ENCODE assay signal across 8 cellular contexts in the genomic region with DNA sequence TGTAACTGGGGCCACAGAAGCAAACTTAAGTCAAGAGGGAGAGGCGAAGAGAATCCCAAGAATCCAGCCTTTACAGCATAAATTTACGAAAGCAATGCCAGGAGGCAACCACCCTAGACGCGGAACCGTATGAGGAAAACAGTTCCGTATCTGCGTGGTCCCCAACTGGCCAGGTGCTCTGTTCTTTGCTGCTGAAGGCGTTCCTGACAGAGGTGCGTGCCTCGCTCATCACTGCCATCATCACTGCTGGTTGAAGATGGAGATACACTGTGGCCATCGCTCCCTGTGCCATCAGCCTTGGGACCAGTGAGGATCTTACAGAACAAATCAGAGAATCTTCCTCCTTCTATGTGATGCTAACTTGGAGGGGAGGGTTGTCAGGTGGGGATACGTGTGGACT.
"Had no signal": no experiment of that assay in that cellular context is flagged by ENCODE, and none has a peak within 500 bp of the region (broad histone marks: within the 10 kb centered on the region; RNA-seq: fewer than 3 reads in every experiment).

No MANE protein-coding gene starts in this region.

- H3K9ac ChIP-seq: GM23248 had no signal

- ATAC-seq: HCT116, K562 had no signal

- H3K4me1 ChIP-seq: HAP-1 had no signal

- H3K36me3 ChIP-seq: HAP-1 had no signal

- H3K9me3 ChIP-seq: HAP-1 had no signal

- DNase-seq: GM23248, GOT3, H7, HFFc6, IMR-90 had no signal

- H2AFZ ChIP-seq: GM23248 had no signal

- H3K27ac ChIP-seq: GM23248 had no signal

- H3K4me3 ChIP-seq: GM23248, HAP-1, K562 had no signal
